ENCODE assay signal across 20 cellular contexts in the genomic region with DNA sequence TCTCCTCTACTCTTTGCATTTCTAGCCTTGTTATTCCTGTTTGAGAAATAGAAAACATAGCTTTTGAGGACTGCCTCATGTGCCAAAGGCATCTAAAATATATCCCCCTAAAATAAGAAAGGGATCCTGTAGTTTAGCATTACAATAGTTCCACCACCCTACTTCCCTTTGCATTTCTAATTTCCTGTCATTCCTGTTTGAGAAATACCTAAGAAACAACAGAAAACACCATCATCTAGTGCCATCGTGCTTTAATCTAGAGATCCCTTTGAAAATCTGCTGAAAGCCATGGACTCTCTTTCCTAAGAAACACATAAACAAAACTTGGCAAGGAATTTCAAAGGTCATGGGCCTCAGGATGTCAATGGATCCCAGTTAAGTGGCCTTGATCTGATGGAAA. TPM values are rescaled to one million over a fixed set of nuclear protein-coding genes. Genes with fewer than 3 reads are reported as not detected.
DNase-seq lines count a peak whose midpoint lies in the region; ATAC-seq and TF ChIP-seq lines count a peak whose summit lies in the region.
"Had no signal": no experiment of that assay in that cellular context is flagged by ENCODE, and none has a peak within 500 bp of the region (broad histone marks: within the 10 kb centered on the region; RNA-seq: fewer than 3 reads in every experiment).

No MANE protein-coding gene starts in this region.

- peaks cover 92% of the 10 kb centered on the region for H3K36me3 Mint-ChIP-seq in activated T-cell treated with anti-CD3 and anti-CD28 coated beads, Interleukin-2, amount 50 U/mL, for 24 hours (ENCODE audit: low read depth)
- H3K36me3 Mint-ChIP-seq in GM23338 (ENCODE audit: low read depth), result peaks cover 56% of the 10 kb centered on the region
- peaks cover 49% of the 10 kb centered on the region for H3K36me3 Mint-ChIP-seq in WTC11
- H3K36me3 Mint-ChIP-seq in memory B cell, result peaks cover 40% of the 10 kb centered on the region

- no peaks in the 10 kb centered on the region for H3K27me3 ChIP-seq in GM23338 (ENCODE audit: insufficient read depth)
- H3K27me3 ChIP-seq: BE2C had no signal

- H3K27ac Mint-ChIP-seq in activated T-cell treated with anti-CD3 and anti-CD28 coated beads, Interleukin-2, amount 50 U/mL, for 24 hours, result peak overlapping the region; percentile 72
- peak overlapping the region; percentile 52 for H3K27ac Mint-ChIP-seq in GM23338
- H3K27ac Mint-ChIP-seq in WTC11, result peak overlapping the region; percentile 79
- peak overlapping the region; percentile 24 for H3K27ac Mint-ChIP-seq in memory B cell

- POLR2A ChIA-PET in WTC11 (lab: Charles Lee), result no interaction called here

- TF ChIP-seq CTCF in GM23338 (conservative IDR thresholded peaks at IDR 0.05; ENCODE audit: low read depth in 2 of 2) (no peak), WTC11 (IDR thresholded peaks at IDR 0.05) (no peak)

- 0 out of 2 replicates have a peak overlapping the region, but pooled peaks have one; percentile 9 for H3K4me3 ChIP-seq in GM23338

- peak overlapping the region; percentile 51; the same call in 1 of the 2 replicates for H3K27ac ChIP-seq in GM23338 (ENCODE audit: low read depth)
- H3K27ac ChIP-seq: 22Rv1, RWPE1 had no signal

- H4K20me1 ChIP-seq in GM23338 (replicated peaks; ENCODE audit: insufficient read depth), result peaks cover 5% of the 10 kb centered on the region

- no peaks in the 10 kb centered on the region for H3K9me3 Mint-ChIP-seq in activated T-cell treated with anti-CD3 and anti-CD28 coated beads, Interleukin-2, amount 50 U/mL, for 24 hours
- no peaks in the 10 kb centered on the region for H3K9me3 Mint-ChIP-seq in GM23338
- H3K9me3 Mint-ChIP-seq in WTC11, result no peaks in the 10 kb centered on the region
- no peaks in the 10 kb centered on the region for H3K9me3 Mint-ChIP-seq in memory B cell

- H3K79me2 ChIP-seq in GM23338 (replicated peaks; ENCODE audit: insufficient read depth), result peaks cover 36% of the 10 kb centered on the region

- CTCF ChIA-PET in WTC11 (lab: Charles Lee), result interaction anchor here (1.8 kb wide), 1 partner anchor 158 kb away, joined by 9 read pairs; no protein-coding TSS in a partner anchor

- no peaks in the 10 kb centered on the region for H3K27me3 Mint-ChIP-seq in activated T-cell treated with anti-CD3 and anti-CD28 coated beads, Interleukin-2, amount 50 U/mL, for 24 hours
- no peaks in the 10 kb centered on the region for H3K27me3 Mint-ChIP-seq in GM23338 (ENCODE audit: insufficient read depth, low read depth, poor library complexity)
- no peaks in the 10 kb centered on the region for H3K27me3 Mint-ChIP-seq in WTC11 (ENCODE audit: low read depth)
- no peaks in the 10 kb centered on the region for H3K27me3 Mint-ChIP-seq in memory B cell

- H2AFZ ChIP-seq in GM23338, result no peak overlapping the region

- no peak for DNase-seq in activated T-cell treated with anti-CD3 and anti-CD28 coated beads, Interleukin-2, amount 50 U/mL, for 24 hours
- DNase-seq in activated T-cell treated with anti-CD3 and anti-CD28 coated beads for 4 hours (no peak), GM23338 (ENCODE audit: low spot score) (peak; percentile 55), WTC11 (ENCODE audit: low spot score) (no peak), memory B cell (ENCODE audit: low spot score in 2 of 2) (no peak), AML-193 (lab: John Stamatoyannopoulos, UW) (no peak)
- no peak for DNase-seq in activated CD4-positive, alpha-beta T cell treated with anti-CD3 and anti-CD28 coated beads, Interleukin-2, amount 50 U/mL, for 4 hours
- DNase-seq: BE2C, DND-41, KBM-7, NCI-H1048, NCI-H1436 treated with DMSO at 0.1 percent for 48 hours, NCI-H2029 treated with DMSO at 0.1 percent for 48 hours, NCI-H748 treated with DMSO at 0.1 percent for 48 hours, PC-3 had no signal

- H3F3A ChIP-seq in GM23338 (replicated peaks; ENCODE audit: low read depth), result no peaks in the 10 kb centered on the region

- peaks cover 48% of the 10 kb centered on the region for H3K36me3 ChIP-seq in GM23338 (ENCODE audit: insufficient read depth)

- H3K4me2 ChIP-seq in GM23338, result peak overlapping the region; percentile 25

- H3K9me2 ChIP-seq in GM23338 (ENCODE audit: insufficient read depth), result no peaks in the 10 kb centered on the region

- ATAC-seq in GM23338, result peak; percentile 50
- ATAC-seq in WTC11, result peak; percentile 70
- ATAC-seq in memory B cell (ENCODE audit: low read depth), result no peak
- no peak for ATAC-seq in HG03457 (IDR thresholded peaks at IDR 0.05; ENCODE audit: unreplicated experiment)
- ATAC-seq: PC-3 had no signal

- peaks cover 53% of the 10 kb centered on the region for H3K4me1 Mint-ChIP-seq in activated T-cell treated with anti-CD3 and anti-CD28 coated beads, Interleukin-2, amount 50 U/mL, for 24 hours (ENCODE audit: low read depth)
- H3K4me1 Mint-ChIP-seq in GM23338 (peaks cover 37% of the 10 kb centered on the region), WTC11 (peaks cover 38% of the 10 kb centered on the region), memory B cell (peaks cover 20% of the 10 kb centered on the region)

- H3K4me1 ChIP-seq in GM23338 (ENCODE audit: insufficient read depth), result peaks cover 32% of the 10 kb centered on the region
- H3K4me1 ChIP-seq: BE2C had no signal

- no peak overlapping the region for H3K4me3 Mint-ChIP-seq in activated T-cell treated with anti-CD3 and anti-CD28 coated beads, Interleukin-2, amount 50 U/mL, for 24 hours
- peak overlapping the region; percentile 39 for H3K4me3 Mint-ChIP-seq in GM23338
- H3K4me3 Mint-ChIP-seq in WTC11, result peak overlapping the region; percentile 37
- no peak overlapping the region for H3K4me3 Mint-ChIP-seq in memory B cell

TF ChIP-seq in GM23338, 12 proteins besides CTCF, POLR2A, EP300 and RAD21 (continues in another document):
- TF ChIP-seq JUNB (IDR thresholded peaks at IDR 0.05; ENCODE audit: unreplicated experiment), result no peak
- TF ChIP-seq ETS1 (IDR thresholded peaks at IDR 0.05), result no peak
- no peak for TF ChIP-seq STAT1 (IDR thresholded peaks at IDR 0.05; ENCODE audit: unreplicated experiment)
- no peak for TF ChIP-seq ZNF114 (CRISPR knock-in tag; IDR thresholded peaks at IDR 0.05)
- TF ChIP-seq EZH2 (IDR thresholded peaks at IDR 0.05; ENCODE audit: low read depth, unreplicated experiment), result no peak

TF ChIP-seq in WTC11, 78 proteins besides CTCF, POLR2A, EP300 and RAD21 (continues in another document):
- TF ChIP-seq ZNF416 (CRISPR knock-in tag; IDR thresholded peaks at IDR 0.05) (no peak), TP53 (CRISPR knock-in tag; IDR thresholded peaks at IDR 0.05) (no peak), NFATC4 (CRISPR knock-in tag; IDR thresholded peaks at IDR 0.05) (no peak), SOX15 (CRISPR knock-in tag; IDR thresholded peaks at IDR 0.05) (no peak), MXD4 (CRISPR knock-in tag; IDR thresholded peaks at IDR 0.05; ENCODE audit: borderline replicate concordance) (no peak), ATF2 (CRISPR knock-in tag; IDR thresholded peaks at IDR 0.05; ENCODE audit: borderline replicate concordance, low read depth) (no peak), GTF2I (CRISPR knock-in tag; conservative IDR thresholded peaks at IDR 0.05) (no peak), ZNF396 (CRISPR knock-in tag; IDR thresholded peaks at IDR 0.05; ENCODE audit: borderline replicate concordance) (no peak)
- TF ChIP-seq, protein P1, sequence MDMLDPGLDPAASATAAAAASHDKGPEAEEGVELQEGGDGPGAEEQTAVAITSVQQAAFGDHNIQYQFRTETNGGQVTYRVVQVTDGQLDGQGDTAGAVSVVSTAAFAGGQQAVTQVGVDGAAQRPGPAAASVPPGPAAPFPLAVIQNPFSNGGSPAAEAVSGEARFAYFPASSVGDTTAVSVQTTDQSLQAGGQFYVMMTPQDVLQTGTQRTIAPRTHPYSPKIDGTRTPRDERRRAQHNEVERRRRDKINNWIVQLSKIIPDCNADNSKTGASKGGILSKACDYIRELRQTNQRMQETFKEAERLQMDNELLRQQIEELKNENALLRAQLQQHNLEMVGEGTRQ (CRISPR knock-in tag; IDR thresholded peaks at IDR 0.05), result no peak
- TF ChIP-seq, protein P2, sequence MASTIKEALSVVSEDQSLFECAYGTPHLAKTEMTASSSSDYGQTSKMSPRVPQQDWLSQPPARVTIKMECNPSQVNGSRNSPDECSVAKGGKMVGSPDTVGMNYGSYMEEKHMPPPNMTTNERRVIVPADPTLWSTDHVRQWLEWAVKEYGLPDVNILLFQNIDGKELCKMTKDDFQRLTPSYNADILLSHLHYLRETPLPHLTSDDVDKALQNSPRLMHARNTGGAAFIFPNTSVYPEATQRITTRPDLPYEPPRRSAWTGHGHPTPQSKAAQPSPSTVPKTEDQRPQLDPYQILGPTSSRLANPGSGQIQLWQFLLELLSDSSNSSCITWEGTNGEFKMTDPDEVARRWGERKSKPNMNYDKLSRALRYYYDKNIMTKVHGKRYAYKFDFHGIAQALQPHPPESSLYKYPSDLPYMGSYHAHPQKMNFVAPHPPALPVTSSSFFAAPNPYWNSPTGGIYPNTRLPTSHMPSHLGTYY (CRISPR knock-in tag; IDR thresholded peaks at IDR 0.05), result no peak

RNA-seq across cellular contexts. Expression of gene CLK4, which starts 7.5 kb away (rescaled TPM):
- 9.9 and 15.3 TPM in 2 replicates for total RNA-seq in GM23338 (2014; rRNA removed; shearing (Covaris generic))
- 9.6 and 18.1 TPM in 2 replicates for polyA plus RNA-seq in GM23338 (2016; fragmentation: Nextera tagmentation; extraction: Ambion mirVana)
- total RNA-seq in WTC11 (2021), result 11.1 to 16.0 TPM (median 12.7 TPM) in 3 replicates

RNA-seq across cellular contexts. Expression of gene COL23A1, which starts 29.2 kb away (rescaled TPM):
- 6.8 and 8.2 TPM in 2 replicates for total RNA-seq in GM23338 (2014; rRNA removed; shearing (Covaris generic))
- polyA plus RNA-seq in GM23338 (2016; fragmentation: Nextera tagmentation; extraction: Ambion mirVana), result 4.8 and 6.6 TPM in 2 replicates
- 15.0 to 19.8 TPM (median 18.7 TPM) in 3 replicates for total RNA-seq in WTC11 (2021)
- total RNA-seq: NCI-H460, PC-3 had no signal
- polyA plus RNA-seq: AG04450 had no signal

Comparison
In these comparisons a context has a peak if more than half of its experiments do, and no peak if none do; other contexts are left out.
1. H3K27ac Mint-ChIP-seq: peak in every context shown above with its lines; median percentile 79 in WTC11; 72 in activated T-cell treated with anti-CD3 and anti-CD28 coated beads, Interleukin-2, amount 50 U/mL, for 24 hours; 52 in GM23338; 24 in memory B cell.
2. H3K4me3 Mint-ChIP-seq: peak in GM23338 (single experiment) and WTC11 (single experiment); none in activated T-cell treated with anti-CD3 and anti-CD28 coated beads, Interleukin-2, amount 50 U/mL, for 24 hours (single experiment) and memory B cell (single experiment).
3. ATAC-seq: peak in GM23338 (single experiment) and WTC11 (single experiment); none in memory B cell (single experiment) and HG03457 (single experiment).